8 cellular contexts compared by ENCODE assay signal in the genomic region with DNA sequence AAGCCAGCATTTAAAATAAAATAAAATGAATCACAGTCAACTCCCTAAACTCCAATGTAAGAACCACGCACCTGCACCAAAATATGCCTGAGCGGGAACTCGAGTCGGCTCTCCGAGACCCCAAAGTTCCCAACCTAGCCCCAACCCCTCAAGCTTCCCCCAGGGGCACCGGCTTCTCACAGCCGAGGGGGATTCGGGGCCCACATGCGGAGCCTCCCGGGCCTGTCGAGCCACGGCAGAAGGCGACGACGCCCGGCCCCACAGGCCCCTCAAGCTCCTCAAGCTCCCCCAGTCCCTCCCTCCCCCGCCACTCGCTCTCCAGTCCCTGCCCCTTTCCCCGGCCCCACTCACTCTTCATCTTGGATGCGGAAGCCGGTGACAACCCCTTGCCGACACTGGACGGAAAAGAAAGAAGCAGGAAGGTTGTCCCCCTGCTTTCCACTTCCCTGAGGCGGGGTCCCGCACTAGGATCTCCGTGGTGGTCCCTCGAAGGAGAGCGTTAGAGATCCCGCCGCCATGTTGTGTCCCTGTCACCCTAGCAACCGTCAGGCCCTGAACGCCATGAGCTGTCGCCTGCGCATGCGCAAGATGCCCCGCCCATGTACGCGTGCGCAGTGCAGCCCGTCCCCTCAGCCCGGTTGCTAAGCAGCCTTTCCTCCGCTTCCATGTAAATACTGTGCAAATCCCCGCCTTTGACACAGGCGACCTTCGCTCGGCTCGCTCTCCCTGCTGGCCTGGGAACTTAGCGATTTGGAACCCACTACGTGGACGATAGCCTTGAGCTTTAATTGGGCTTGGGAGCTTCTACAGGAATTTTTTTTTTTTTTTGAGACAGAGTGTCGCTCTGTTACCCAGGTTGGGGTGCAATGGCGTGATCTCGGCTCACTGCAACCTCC. TPM values are rescaled to one million over a fixed set of nuclear protein-coding genes. Genes with fewer than 3 reads are reported as not detected.
A peak's percentile ranks its signal among the peaks of the same experiment; 100 is the strongest.
DNase-seq lines count a peak whose midpoint lies in the region; ATAC-seq, FAIRE-seq and TF ChIP-seq lines count a peak whose summit lies in the region.

Gene MOK, minus strand, starts transcription at position 554 of the 896 bp plus-strand sequence. Its CDS starts 196 bp downstream, at position 358.

- intact Hi-C loops in Calu3 (cut with micrococcal nuclease; ENCODE audit: unreplicated experiment) (loop anchor here (5.0 kb wide), 1 partner anchor 43 kb away; no protein-coding TSS in a partner anchor), endothelial cell of umbilical vein (cut with micrococcal nuclease) (loop anchor here (1.0 kb wide), 2 partner anchors 9 to 166 kb away; partner anchors contain the start of gene WDR20)

- H3K27me3 Mint-ChIP-seq in Calu3 (ENCODE audit: unreplicated experiment) (no peaks in the 10 kb centered on the region), mesothelial cell of epicardium (ENCODE audit: low read depth) (peaks cover 2% of the 10 kb centered on the region)

- no peak for TF ChIP-seq POLR2A in endothelial cell of umbilical vein (IDR thresholded peaks at IDR 0.05; ENCODE audit: low read depth, low read length)

- H3K36me3 Mint-ChIP-seq in Calu3 (ENCODE audit: insufficient read depth, unreplicated experiment) (peaks cover 32% of the 10 kb centered on the region), mesothelial cell of epicardium (no peaks in the 10 kb centered on the region)

- H2AFZ ChIP-seq in OCI-LY1 (ENCODE audit: low read length) (0 out of 2 replicates have a peak within 1 kb of the TSS, but pooled peaks have one; percentile 21), endothelial cell of umbilical vein (ENCODE audit: low read depth, low read length) (peak within 1 kb of the TSS; percentile 89)

- H3K9me3 ChIP-seq in OCI-LY1 (ENCODE audit: low read length), result no peaks in the 10 kb centered on the region
- H3K9me3 ChIP-seq in endothelial cell of umbilical vein (replicated peaks; ENCODE audit: control insufficient read depth, insufficient read depth, low read length), result no peaks in the 10 kb centered on the region

- H3K36me3 ChIP-seq in OCI-LY1 (ENCODE audit: insufficient read depth, low read length) (no peaks in the 10 kb centered on the region), endothelial cell of umbilical vein (ENCODE audit: control insufficient read depth in 2 of 2, extremely low read depth in 1 of 2, insufficient read depth in 2 of 2, low read length in 2 of 2) (no peaks in the 10 kb centered on the region)

- no peaks in the 10 kb centered on the region for H3K9me1 ChIP-seq in endothelial cell of umbilical vein (replicated peaks; ENCODE audit: control insufficient read depth, extremely low read depth, insufficient read depth, low read length)

- CTCF ChIA-PET in Calu3 (lab: Charles Lee) (interaction anchor here (0.7 to 1.5 kb wide), 8 partner anchors 9 to 253 kb away, joined by 3 to 9 read pairs (median 4); no protein-coding TSS in a partner anchor), endothelial cell of umbilical vein (lab: Charles Lee) (interaction anchor here (0.6 to 4.1 kb wide), 7 partner anchors 9 to 217 kb away, joined by 3 to 28 read pairs (median 4); no protein-coding TSS in a partner anchor)

- H3K79me2 ChIP-seq in OCI-LY1 (ENCODE audit: insufficient read depth, low read length) (no peaks in the 10 kb centered on the region), endothelial cell of umbilical vein (ENCODE audit: control insufficient read depth, insufficient read depth, low read length) (no peaks in the 10 kb centered on the region)

- H3K4me2 ChIP-seq in OCI-LY1 (ENCODE audit: low read length) (peak within 1 kb of the TSS; percentile 71), endothelial cell of umbilical vein (ENCODE audit: insufficient read depth, low read length) (peak within 1 kb of the TSS; percentile 74)

- dilution Hi-C loops in endothelial cell of umbilical vein (cut with MboI; ENCODE audit: extremely low pct_ligation_motif_present, low sequenced_read_pairs), result no loop called here

- H3F3A ChIP-seq in OCI-LY1 (ENCODE audit: insufficient read depth, low read length), result no peaks in the 10 kb centered on the region

- H3K9ac ChIP-seq in OCI-LY1 (ENCODE audit: low read length) (peak within 1 kb of the TSS; percentile 49; the same call in 1 of the 2 replicates), endothelial cell of umbilical vein (replicated peaks; ENCODE audit: extremely low read depth, insufficient read depth, low read length) (peak within 1 kb of the TSS; percentile 47)

- no peaks in the 10 kb centered on the region for H3K9me2 ChIP-seq in OCI-LY1 (ENCODE audit: low read depth, low read length)

- no peaks in the 10 kb centered on the region for H3K27me3 ChIP-seq in OCI-LY1 (ENCODE audit: insufficient read depth, low read length)
- no peaks in the 10 kb centered on the region for H3K27me3 ChIP-seq in endothelial cell of umbilical vein (ENCODE audit: control insufficient read depth in 2 of 2, insufficient read depth in 2 of 2, low read length in 2 of 2)

- H3K4me1 ChIP-seq in OCI-LY1 (ENCODE audit: insufficient read depth, low read length, severe bottlenecking), result peaks cover 15% of the 10 kb centered on the region
- peaks cover 4% of the 10 kb centered on the region for H3K4me1 ChIP-seq in endothelial cell of umbilical vein (ENCODE audit: control insufficient read depth, extremely low read depth, insufficient read depth, low read length)

- no peaks in the 10 kb centered on the region for H3K9me3 Mint-ChIP-seq in Calu3 (ENCODE audit: low read depth, unreplicated experiment)
- H3K9me3 Mint-ChIP-seq in mesothelial cell of epicardium, result no peaks in the 10 kb centered on the region

- H3K4me1 Mint-ChIP-seq in Calu3 (ENCODE audit: low read depth, unreplicated experiment), result peaks cover 24% of the 10 kb centered on the region
- peaks cover 22% of the 10 kb centered on the region for H3K4me1 Mint-ChIP-seq in mesothelial cell of epicardium

- DNase-seq in Calu3, result peak; percentile 99
- peak; percentile 98 for DNase-seq in HuH-7 (ENCODE audit: low spot score)
- peak; percentile 94 for DNase-seq in activated T-cell treated with anti-CD3 and anti-CD28 coated beads for 1 hour (ENCODE audit: low read depth)
- DNase-seq in endothelial cell of umbilical vein (ENCODE audit: low read depth, low spot score), result peak; percentile 99
- DNase-seq in mesothelial cell of epicardium (ENCODE audit: low spot score in 2 of 2, unreplicated experiment in 2 of 2), result peak; percentile 93 to 100
- DNase-seq in stimulated activated CD8-positive, alpha-beta memory T cell treated with anti-CD3 and anti-CD28 coated beads, Interleukin-15, amount 100 ng/mL, for 4 hours (ENCODE audit: low read depth in 2 of 2), result peak; percentile 91 to 94

- H3K27ac Mint-ChIP-seq in Calu3 (ENCODE audit: unreplicated experiment) (peak within 1 kb of the TSS; percentile 99), mesothelial cell of epicardium (peak within 1 kb of the TSS; percentile 98)

- FAIRE-seq in endothelial cell of umbilical vein (lab: Jason Lieb, UNC), result peak; percentile 95

- BruUV-seq in Calu3 (replicated peaks; lab: Mats Ljungman, UMichigan) (no TSS peak), endothelial cell of umbilical vein (replicated peaks; lab: Mats Ljungman, UMichigan) (no TSS peak)

- no peak within 1 kb of the TSS for H3K27ac ChIP-seq in OCI-LY1 (ENCODE audit: low read depth, low read length, poor library complexity, severe bottlenecking)
- H3K27ac ChIP-seq in endothelial cell of umbilical vein (ENCODE audit: insufficient read depth, low read depth, low read length), result peak within 1 kb of the TSS; percentile 52

- no peak for TF ChIP-seq CTCF in Calu3 (IDR thresholded peaks at IDR 0.05; ENCODE audit: unreplicated experiment)
- TF ChIP-seq CTCF in OCI-LY1 (IDR thresholded peaks at IDR 0.05; ENCODE audit: low read length), result no peak
- no peak for TF ChIP-seq CTCF in endothelial cell of umbilical vein (IDR thresholded peaks at IDR 0.05; ENCODE audit: extremely low read depth in 1 of 2, insufficient read depth in 1 of 2, low read depth in 1 of 2, low read length in 2 of 2)
- TF ChIP-seq CTCF in mesothelial cell of epicardium (IDR thresholded peaks at IDR 0.05; ENCODE audit: unreplicated experiment), result no peak

- peak; percentile 87 for ATAC-seq in GM21528 (IDR thresholded peaks at IDR 0.05; ENCODE audit: low FRiP score, unreplicated experiment)

- peak within 1 kb of the TSS; percentile 90 for H3K4me3 Mint-ChIP-seq in Calu3 (ENCODE audit: low read depth, unreplicated experiment)
- H3K4me3 Mint-ChIP-seq in mesothelial cell of epicardium, result peak within 1 kb of the TSS; percentile 97

- no peaks in the 10 kb centered on the region for H4K20me1 ChIP-seq in OCI-LY1 (ENCODE audit: insufficient read depth, low read length)
- H4K20me1 ChIP-seq in endothelial cell of umbilical vein (replicated peaks; ENCODE audit: control insufficient read depth, extremely low read depth, insufficient read depth, low read length), result no peaks in the 10 kb centered on the region

- H3K4me3 ChIP-seq in OCI-LY1 (ENCODE audit: low read depth, low read length, poor library complexity, severe bottlenecking), result peak within 1 kb of the TSS; percentile 76
- peak within 1 kb of the TSS; percentile 40 to 86 (median 55) for H3K4me3 ChIP-seq in endothelial cell of umbilical vein (replicated peaks in 1 of 3; ENCODE audit: insufficient read depth in 1 of 3, low read depth in 1 of 3, low read length in 3 of 3)

- POLR2A ChIA-PET in endothelial cell of umbilical vein (lab: Charles Lee), result interaction anchor here (0.6 kb wide), 1 partner anchor 28 kb away, joined by 5 read pairs; no protein-coding TSS in a partner anchor

TF ChIP-seq in endothelial cell of umbilical vein, 7 proteins besides CTCF, POLR2A, EP300 and RAD21:
- no peak for TF ChIP-seq GATA2 (IDR thresholded peaks at IDR 0.05; ENCODE audit: insufficient read depth, insufficient read length, low read depth, low read length)

RNA-seq across cellular contexts. Expression of gene MOK, which starts in this region (rescaled TPM):
- 89.7 and 107 TPM in 2 replicates for total RNA-seq in Calu3 (2022)
- total RNA-seq in endothelial cell of umbilical vein, result 6.1 and 6.4 TPM in 2 replicates
- polyA plus RNA-seq in endothelial cell of umbilical vein, result 7.2 and 8.6 TPM in 2 replicates
- polyA plus RNA-seq in endothelial cell of umbilical vein (2011; cell fraction: cytosol; rRNA removed), result 5.4 and 5.5 TPM in 2 replicates
- 30.9 TPM in 2 replicates for polyA plus RNA-seq in endothelial cell of umbilical vein (2011; cell fraction: nucleus; rRNA removed)
- polyA plus RNA-seq in endothelial cell of umbilical vein (2012), result 2.7 and 4.3 TPM in 2 replicates
- polyA minus RNA-seq in endothelial cell of umbilical vein, result 5.9 and 7.3 TPM in 2 replicates
- 1.1 TPM for polyA minus RNA-seq in endothelial cell of umbilical vein (2011; cell fraction: cytosol; rRNA and poly(A)+ RNA removed)
- 10.8 and 12.0 TPM in 2 replicates for polyA minus RNA-seq in endothelial cell of umbilical vein (2011; cell fraction: nucleus; rRNA and poly(A)+ RNA removed)
- 33.7 to 37.2 TPM (median 34.9 TPM) in 3 replicates for total RNA-seq in mesothelial cell of epicardium
